11 cellular contexts compared by ENCODE assay signal in genomic region chr16:20911361-20911760, GRCh38. TPM values are rescaled to one million over a fixed set of nuclear protein-coding genes. Genes with fewer than 3 reads are reported as not detected.
A peak's percentile ranks its signal among the peaks of the same experiment; 100 is the strongest.
DNase-seq lines count a peak whose midpoint lies in the region; ATAC-seq, FAIRE-seq and TF ChIP-seq lines count a peak whose summit lies in the region.
"Had no signal": no experiment of that assay in that cellular context is flagged by ENCODE, and none has a peak within 500 bp of the region (broad histone marks: within the 10 kb centered on the region; RNA-seq: fewer than 3 reads in every experiment).

No MANE protein-coding gene starts in this region.

- H3K9ac ChIP-seq in skeletal muscle tissue (ENCODE audit: low read depth in 1 of 3, low read length in 3 of 3) (peak overlapping the region in 1 of 3 donors; percentile 2), HepG2 (ENCODE audit: insufficient read depth, low read depth, low read length) (no peak overlapping the region)

- no peak for ATAC-seq in HG02840 (IDR thresholded peaks at IDR 0.05; ENCODE audit: low FRiP score, unreplicated experiment)
- ATAC-seq in GM19397 (IDR thresholded peaks at IDR 0.05; ENCODE audit: unreplicated experiment) = no peak
- no peak for ATAC-seq in HepG2

- no peaks in the 10 kb centered on the region for H3K79me2 ChIP-seq in HepG2 (ENCODE audit: insufficient read depth, low read length)

- H3K27ac ChIP-seq in skeletal muscle tissue (ENCODE audit: low read depth, low read length) (peak overlapping the region; percentile 54), HepG2 (ENCODE audit: extremely low read length, insufficient read depth, low read length) (no peak overlapping the region)
- H3K27ac ChIP-seq: cardiac muscle cell had no signal

- FAIRE-seq in H54 (lab: Jason Lieb, UNC) = peak; percentile 30
- no peak for FAIRE-seq in HepG2 (lab: Jason Lieb, UNC)

- no peak overlapping the region for H2AFZ ChIP-seq in HepG2 (ENCODE audit: low read length)

- H3K4me1 ChIP-seq in skeletal muscle tissue (ENCODE audit: control insufficient read depth in 3 of 3, insufficient read depth in 3 of 3, low read length in 3 of 3) = peaks cover 15 to 20% (median 18%) of the 10 kb centered on the region in 3 donors
- H3K4me1 ChIP-seq in HepG2 (ENCODE audit: insufficient read depth, low read length) = peaks cover 13% of the 10 kb centered on the region

- DNase-seq in H54 (ENCODE audit: insufficient read length, low spot score) (no peak), RPMI7951 (ENCODE audit: low read depth) (peak; percentile 50), epithelial cell of esophagus (ENCODE audit: low read depth) (peak; percentile 88), NCI-H2107 treated with DMSO at 0.1 percent for 48 hours (lab: John Stamatoyannopoulos, UW; ENCODE audit: unreplicated experiment) (no peak), HepG2 (ENCODE audit: low spot score) (no peak)
- DNase-seq: NCI-H510A treated with DMSO at 0.1 percent for 48 hours; stimulated activated CD4-positive, alpha-beta T cell treated with anti-CD3 and anti-CD28 coated beads, Interleukin-12 subunit alpha, Interleukin-12 subunit beta, amount 100 ng/mL, for 4 hours had no signal

- BruUV-seq in HepG2 (replicated peaks; lab: Mats Ljungman, UMichigan) = no TSS peak

- no peaks in the 10 kb centered on the region for H3K27me3 ChIP-seq in skeletal muscle tissue (ENCODE audit: control insufficient read depth in 3 of 3, insufficient read depth in 3 of 3, low read length in 3 of 3)
- H3K27me3 ChIP-seq in HepG2 (ENCODE audit: control insufficient read depth in 1 of 2, insufficient read depth in 2 of 2, low read length in 2 of 2) = no peaks in the 10 kb centered on the region
- H3K27me3 ChIP-seq: cardiac muscle cell had no signal

- H3K4me2 ChIP-seq in HepG2 (ENCODE audit: low read depth, low read length) = no peak overlapping the region

- TF ChIP-seq CTCF in epithelial cell of esophagus (IDR thresholded peaks at IDR 0.05; ENCODE audit: insufficient read depth, low read depth, low read length, missing control alignments) (no peak), HepG2 (CRISPR knock-in tag; IDR thresholded peaks at IDR 0.05) (no peak)

- intact Hi-C loops in HepG2 (cut with micrococcal nuclease; ENCODE audit: unreplicated experiment) = no loop called here

- H4K20me1 ChIP-seq in HepG2 (ENCODE audit: insufficient read depth, low read length) = no peaks in the 10 kb centered on the region

- TF ChIP-seq POLR2A in H54 (IDR thresholded peaks at IDR 0.05; ENCODE audit: low read depth, low read length) = no peak
- TF ChIP-seq POLR2A in HepG2 (IDR thresholded peaks at IDR 0.05; ENCODE audit: insufficient read depth in 1 of 2, low read depth in 2 of 2, low read length in 2 of 2) = no peak

- H3K9me3 ChIP-seq in skeletal muscle tissue (ENCODE audit: control insufficient read depth in 3 of 3, low read length in 3 of 3) = no peaks in the 10 kb centered on the region
- no peaks in the 10 kb centered on the region for H3K9me3 ChIP-seq in HepG2 (ENCODE audit: low read length)

- WGBS in HepG2 (ENCODE audit: low lambda C conversion rate) = 92% methylated on average over 1 of the region's 1 CpG

- TF ChIP-seq EP300 in HepG2 (IDR thresholded peaks at IDR 0.05; ENCODE audit: low read depth in 2 of 2, low read length in 2 of 2) (no peak), HepG2 (CRISPR knock-in tag; IDR thresholded peaks at IDR 0.05; ENCODE audit: borderline replicate concordance) (no peak)

- no peak overlapping the region for H3K4me3 ChIP-seq in epithelial cell of esophagus (ENCODE audit: low read length)
- no peak overlapping the region for H3K4me3 ChIP-seq in skeletal muscle tissue (ENCODE audit: low read length in 3 of 3)
- no peak overlapping the region for H3K4me3 ChIP-seq in HepG2 (replicated peaks in 1 of 3; ENCODE audit: insufficient read depth in 1 of 3, low read depth in 2 of 3, low read length in 3 of 3)
- H3K4me3 ChIP-seq: cardiac muscle cell had no signal

- CTCF ChIA-PET in HepG2 (lab: Yijun Ruan, JAX; ENCODE audit: low intra/inter-chr PET ratio, low total read pairs) = no interaction called here

- no peak for TF ChIP-seq RAD21 in HepG2 (CRISPR knock-in tag; IDR thresholded peaks at IDR 0.05)

- POLR2A ChIA-PET in HepG2 (lab: Yijun Ruan, JAX) = interaction anchor here (3.8 kb wide), 1 partner anchor 11 kb away, joined by 17 read pairs; the partner anchor contains the start of genes DCUN1D3 and LYRM1

- in situ Hi-C loops in HepG2 (cut with HindIII; ENCODE audit: extremely low pct_ligation_motif_present, low pct_unique_long_range_greater_than_20kb) = no loop called here

- H3K36me3 ChIP-seq in skeletal muscle tissue (ENCODE audit: control insufficient read depth in 3 of 3, insufficient read depth in 3 of 3, low read length in 3 of 3) (no peaks in the 10 kb centered on the region), HepG2 (replicated peaks in 1 of 2; ENCODE audit: control insufficient read depth in 1 of 2, insufficient read depth in 2 of 2, low read length in 2 of 2) (peaks cover 8 to 10% of the 10 kb centered on the region in 2 experiments; a peak in 4 of 5 replicates)
- H3K36me3 ChIP-seq: cardiac muscle cell had no signal

TF ChIP-seq in HepG2, 621 proteins besides CTCF, POLR2A, EP300 and RAD21 (continues in another document):
- no peak for TF ChIP-seq ZNF367 (CRISPR knock-in tag; IDR thresholded peaks at IDR 0.05; ENCODE audit: borderline replicate concordance)
- TF ChIP-seq ZNF891 (CRISPR knock-in tag; IDR thresholded peaks at IDR 0.05) = no peak
- no peak for TF ChIP-seq TGIF2 (CRISPR knock-in tag; IDR thresholded peaks at IDR 0.05)
- no peak for TF ChIP-seq GATA4 (IDR thresholded peaks at IDR 0.05; ENCODE audit: borderline replicate concordance, low read depth)
- TF ChIP-seq, protein P1, sequence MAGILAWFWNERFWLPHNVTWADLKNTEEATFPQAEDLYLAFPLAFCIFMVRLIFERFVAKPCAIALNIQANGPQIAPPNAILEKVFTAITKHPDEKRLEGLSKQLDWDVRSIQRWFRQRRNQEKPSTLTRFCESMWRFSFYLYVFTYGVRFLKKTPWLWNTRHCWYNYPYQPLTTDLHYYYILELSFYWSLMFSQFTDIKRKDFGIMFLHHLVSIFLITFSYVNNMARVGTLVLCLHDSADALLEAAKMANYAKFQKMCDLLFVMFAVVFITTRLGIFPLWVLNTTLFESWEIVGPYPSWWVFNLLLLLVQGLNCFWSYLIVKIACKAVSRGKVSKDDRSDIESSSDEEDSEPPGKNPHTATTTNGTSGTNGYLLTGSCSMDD (CRISPR knock-in tag; IDR thresholded peaks at IDR 0.05) = no peak

RNA-seq across cellular contexts. Expression of gene LYRM1, which starts 10.8 kb away (rescaled TPM):
- total RNA-seq in RPMI7951 (2014; rRNA removed; shearing (Covaris generic)) = 38.4 and 43.7 TPM in 2 replicates
- total RNA-seq in skeletal muscle tissue (23.5 TPM), HepG2 (2016; rRNA removed; fragmentation: Illumina TruSeq; extraction: Trizol) (82.6 and 106 TPM in 2 replicates)
- total RNA-seq in HepG2 (2016; cell fraction: cytosol; rRNA removed; fragmentation: Illumina TruSeq; extraction: Trizol; ENCODE audit: low read depth) = 95.5 and 110 TPM in 2 replicates
- 87.8 and 105 TPM in 2 replicates for total RNA-seq in HepG2 (2016; cell fraction: insoluble cytoplasmic fraction; rRNA removed; fragmentation: Illumina TruSeq; extraction: Trizol)
- 174 and 185 TPM in 2 replicates for total RNA-seq in HepG2 (2016; cell fraction: membrane; rRNA removed; fragmentation: Illumina TruSeq; extraction: Trizol)
- 39.6 and 43.2 TPM in 2 replicates for total RNA-seq in HepG2 (2016; cell fraction: nucleus; rRNA removed; fragmentation: Illumina TruSeq; extraction: Trizol)
- 46.1 and 59.2 TPM in 2 replicates for polyA plus RNA-seq in HepG2 (2011; rRNA removed)
- 37.9 and 54.1 TPM in 2 replicates for polyA plus RNA-seq in HepG2 (2011; cell fraction: cytosol; rRNA removed)
- polyA plus RNA-seq in HepG2 (2011; cell fraction: nucleus; rRNA removed) = 18.8 and 19.1 TPM in 2 replicates
- 51.6 and 58.6 TPM in 2 replicates for polyA plus RNA-seq in HepG2 (2012)
- polyA plus RNA-seq in HepG2 (2016; cell fraction: cytosol; fragmentation: Illumina TruSeq; extraction: Trizol; ENCODE audit: low read depth) = 162 and 195 TPM in 2 replicates
- polyA plus RNA-seq in HepG2 (2016; cell fraction: insoluble cytoplasmic fraction; fragmentation: Illumina TruSeq; extraction: Trizol; ENCODE audit: low read depth) = 151 and 158 TPM in 2 replicates
- polyA plus RNA-seq in HepG2 (2016; cell fraction: membrane; fragmentation: Illumina TruSeq; extraction: Trizol; ENCODE audit: low read depth) = 245 TPM in 2 replicates
- polyA plus RNA-seq in HepG2 (2016; cell fraction: nucleus; fragmentation: Illumina TruSeq; extraction: Trizol; ENCODE audit: insufficient read depth, low read depth) = 81.9 and 88.0 TPM in 2 replicates
- 6.1 and 16.0 TPM in 2 replicates for polyA minus RNA-seq in HepG2 (2011; rRNA and poly(A)+ RNA removed; ENCODE audit: low replicate concordance)
- 23.7 and 24.1 TPM in 2 replicates for polyA minus RNA-seq in HepG2 (2011; cell fraction: cytosol; rRNA and poly(A)+ RNA removed)
- 16.4 and 21.4 TPM in 2 replicates for polyA minus RNA-seq in HepG2 (2011; cell fraction: nucleus; rRNA and poly(A)+ RNA removed)

RNA-seq across cellular contexts. Expression of gene DCUN1D3, which starts 11.2 kb away (rescaled TPM):
- total RNA-seq in RPMI7951 (2014; rRNA removed; shearing (Covaris generic)) = 5.3 and 5.7 TPM in 2 replicates
- total RNA-seq in skeletal muscle tissue (10.4 TPM), HepG2 (2016; rRNA removed; fragmentation: Illumina TruSeq; extraction: Trizol) (19.3 and 26.1 TPM in 2 replicates)
- total RNA-seq in HepG2 (2016; cell fraction: cytosol; rRNA removed; fragmentation: Illumina TruSeq; extraction: Trizol; ENCODE audit: low read depth) = 5.0 and 5.9 TPM in 2 replicates
- 19.9 and 24.5 TPM in 2 replicates for total RNA-seq in HepG2 (2016; cell fraction: insoluble cytoplasmic fraction; rRNA removed; fragmentation: Illumina TruSeq; extraction: Trizol)
- 16.0 and 17.0 TPM in 2 replicates for total RNA-seq in HepG2 (2016; cell fraction: membrane; rRNA removed; fragmentation: Illumina TruSeq; extraction: Trizol)
- 14.7 and 15.1 TPM in 2 replicates for total RNA-seq in HepG2 (2016; cell fraction: nucleus; rRNA removed; fragmentation: Illumina TruSeq; extraction: Trizol)
- polyA plus RNA-seq in HepG2 (2011; rRNA removed) = 5.0 and 6.3 TPM in 2 replicates
- 3.9 and 4.7 TPM in 2 replicates for polyA plus RNA-seq in HepG2 (2011; cell fraction: cytosol; rRNA removed)
- 12.3 and 12.9 TPM in 2 replicates for polyA plus RNA-seq in HepG2 (2011; cell fraction: nucleus; rRNA removed)
- 5.8 and 5.9 TPM in 2 replicates for polyA plus RNA-seq in HepG2 (2012)
- polyA plus RNA-seq in HepG2 (2016; cell fraction: cytosol; fragmentation: Illumina TruSeq; extraction: Trizol; ENCODE audit: low read depth) = 0.90 and 1.3 TPM in 2 replicates
- 10.0 and 11.9 TPM in 2 replicates for polyA plus RNA-seq in HepG2 (2016; cell fraction: insoluble cytoplasmic fraction; fragmentation: Illumina TruSeq; extraction: Trizol; ENCODE audit: low read depth)
- polyA plus RNA-seq in HepG2 (2016; cell fraction: membrane; fragmentation: Illumina TruSeq; extraction: Trizol; ENCODE audit: low read depth) = 4.5 and 5.0 TPM in 2 replicates
- 19.3 and 20.7 TPM in 2 replicates for polyA plus RNA-seq in HepG2 (2016; cell fraction: nucleus; fragmentation: Illumina TruSeq; extraction: Trizol; ENCODE audit: insufficient read depth, low read depth)
- polyA minus RNA-seq in HepG2 (2011; rRNA and poly(A)+ RNA removed; ENCODE audit: low replicate concordance) = 4.9 and 13.7 TPM in 2 replicates
- polyA minus RNA-seq in HepG2 (2011; cell fraction: cytosol; rRNA and poly(A)+ RNA removed) = 9.6 and 11.5 TPM in 2 replicates
- polyA minus RNA-seq in HepG2 (2011; cell fraction: nucleus; rRNA and poly(A)+ RNA removed) = 39.1 and 40.5 TPM in 2 replicates

Comparison
In these comparisons a context has a peak if more than half of its experiments do, and no peak if none do; other contexts are left out.
1. DNase-seq: peak in RPMI7951 (single experiment) and epithelial cell of esophagus (single experiment); none in H54 (single experiment), NCI-H2107 treated with DMSO at 0.1 percent for 48 hours (single experiment) and HepG2 (single experiment).